ENCODE assay signal across 8 cellular contexts in the genomic region with DNA sequence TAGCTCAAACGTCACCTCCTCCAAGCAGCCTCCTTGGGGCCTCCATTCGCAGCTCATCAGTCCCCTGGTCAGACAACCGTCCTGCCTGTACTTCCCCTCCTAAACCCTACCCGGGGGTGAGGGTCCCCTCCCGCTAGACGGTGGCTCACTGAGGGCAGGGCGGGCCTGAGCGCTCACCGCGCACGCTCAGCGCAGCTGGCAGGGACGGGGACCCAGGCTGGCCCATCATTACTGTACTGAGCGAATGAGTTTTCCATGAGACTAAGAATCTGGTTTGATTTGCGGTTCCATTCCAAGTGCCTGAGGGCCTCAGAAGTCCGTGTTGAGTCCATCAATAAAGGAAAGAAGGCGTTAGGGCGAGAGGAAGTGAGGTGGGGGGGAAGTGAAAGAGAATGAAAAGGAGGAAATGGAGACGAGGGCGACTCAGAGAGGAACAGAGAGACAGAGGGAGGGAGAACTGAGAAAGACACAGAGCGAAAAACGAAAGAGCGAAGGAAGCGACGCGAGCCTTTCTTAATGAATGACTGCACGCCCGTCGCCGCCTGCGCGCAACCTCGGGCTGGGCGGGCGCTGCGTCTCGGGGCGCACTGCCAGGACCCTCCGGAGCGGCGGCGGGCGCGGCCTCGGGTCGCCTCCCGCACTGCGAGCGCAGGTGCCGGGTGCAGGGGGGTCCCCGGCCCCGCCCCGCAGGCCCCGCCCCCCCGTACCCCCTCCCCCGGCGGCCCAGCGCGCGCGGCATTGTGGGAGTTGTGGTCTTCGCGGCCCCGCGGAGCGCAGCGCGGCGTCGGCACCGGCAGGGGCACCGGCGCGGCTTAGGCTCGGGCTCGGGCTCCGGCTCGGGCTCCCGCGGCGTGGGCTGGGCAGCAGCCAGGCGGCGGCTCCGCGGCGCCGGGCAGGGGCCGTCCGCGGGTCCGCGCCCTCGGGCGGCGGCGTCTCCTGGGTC. TPM values are rescaled to one million over a fixed set of nuclear protein-coding genes. Genes with fewer than 3 reads are reported as not detected.
A peak's percentile ranks its signal among the peaks of the same experiment; 100 is the strongest.
DNase-seq lines count a peak whose midpoint lies in the region; ATAC-seq and TF ChIP-seq lines count a peak whose summit lies in the region.

A gene with protein sequence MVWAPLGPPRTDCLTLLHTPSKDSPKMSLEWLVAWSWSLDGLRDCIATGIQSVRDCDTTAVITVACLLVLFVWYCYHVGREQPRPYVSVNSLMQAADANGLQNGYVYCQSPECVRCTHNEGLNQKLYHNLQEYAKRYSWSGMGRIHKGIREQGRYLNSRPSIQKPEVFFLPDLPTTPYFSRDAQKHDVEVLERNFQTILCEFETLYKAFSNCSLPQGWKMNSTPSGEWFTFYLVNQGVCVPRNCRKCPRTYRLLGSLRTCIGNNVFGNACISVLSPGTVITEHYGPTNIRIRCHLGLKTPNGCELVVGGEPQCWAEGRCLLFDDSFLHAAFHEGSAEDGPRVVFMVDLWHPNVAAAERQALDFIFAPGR (plus strand): TSS at position 746 of the 943 bp plus-strand sequence. CDS start 4,356 bp downstream, outside the sequence.

- H3K4me3 ChIP-seq in HAP-1, result peak within 1 kb of the TSS; percentile 40
- H3K4me3 ChIP-seq in MM.1S (ENCODE audit: low read length), result peak within 1 kb of the TSS; percentile 73
- H3K4me3 ChIP-seq in psoas muscle, result peak within 1 kb of the TSS; percentile 55

- 1 to 2% (median 2%) methylated on average over 37 to 96 of the region's 96 CpGs for WGBS in psoas muscle, 3 donors

- ATAC-seq in left ventricle myocardium superior (peak; percentile 89), psoas muscle (peak; percentile 39 to 78 (median 66))

- peak within 1 kb of the TSS; percentile 60 for H3K9ac ChIP-seq in MM.1S (ENCODE audit: low read length)

- no peaks in the 10 kb centered on the region for H3K9me3 ChIP-seq in HAP-1
- no peaks in the 10 kb centered on the region for H3K9me3 ChIP-seq in MM.1S (replicated peaks; ENCODE audit: insufficient read depth, low read length)
- no peaks in the 10 kb centered on the region for H3K9me3 ChIP-seq in psoas muscle

- H3F3A ChIP-seq in MM.1S (ENCODE audit: insufficient read depth, low read length), result peaks cover 31% of the 10 kb centered on the region

- H3K36me3 ChIP-seq in HAP-1 (replicated peaks) (no peaks in the 10 kb centered on the region), MM.1S (replicated peaks; ENCODE audit: insufficient read depth, low read length) (no peaks in the 10 kb centered on the region), psoas muscle (ENCODE audit: insufficient read depth in 1 of 2, low read depth in 1 of 2) (no peaks in the 10 kb centered on the region)

- no peaks in the 10 kb centered on the region for H4K20me1 ChIP-seq in MM.1S (ENCODE audit: insufficient read depth, low read length)

- CTCF ChIA-PET in GM10248 (lab: Yijun Ruan, JAX), result interaction anchor here (1.0 kb wide), 1 partner anchor 74 kb away, joined by 3 read pairs; no protein-coding TSS in a partner anchor

- no peaks in the 10 kb centered on the region for H3K9me2 ChIP-seq in MM.1S (replicated peaks; ENCODE audit: insufficient read depth, low read length)

- H2AFZ ChIP-seq in MM.1S (ENCODE audit: low read length), result peak within 1 kb of the TSS; percentile 88

- intact Hi-C loops in left ventricle myocardium superior (cut with micrococcal nuclease), result no loop called here
- intact Hi-C loops in psoas muscle (cut with DNase I), result no loop called here

- peaks cover 3% of the 10 kb centered on the region; the same call in 1 of the 2 replicates for H3K27me3 ChIP-seq in HAP-1 (ENCODE audit: low read depth)
- H3K27me3 ChIP-seq in MM.1S (replicated peaks; ENCODE audit: insufficient read depth, low read length), result no peaks in the 10 kb centered on the region
- peaks cover 0 to 35% (median 10%) of the 10 kb centered on the region in 3 donors for H3K27me3 ChIP-seq in psoas muscle (ENCODE audit: insufficient read depth in 3 of 3, low read length in 2 of 3)

- H3K4me2 ChIP-seq in MM.1S (ENCODE audit: low read depth, low read length), result peak within 1 kb of the TSS; percentile 98

- no peaks in the 10 kb centered on the region for H3K4me1 ChIP-seq in HAP-1
- H3K4me1 ChIP-seq in MM.1S (ENCODE audit: low read length), result peaks cover 42% of the 10 kb centered on the region
- H3K4me1 ChIP-seq in psoas muscle, result peaks cover 4% of the 10 kb centered on the region

- in situ Hi-C loops in HAP-1 (cut with MboI; ENCODE audit: low sequenced_read_pairs), result no loop called here

- peaks cover 28% of the 10 kb centered on the region for H3K79me2 ChIP-seq in MM.1S (ENCODE audit: low read length)

- no peak for TF ChIP-seq CTCF in GM10248 (IDR thresholded peaks at IDR 0.05; ENCODE audit: control extremely low read depth, extremely low read depth, low read depth, missing control alignments)
- no peak for TF ChIP-seq CTCF in MM.1S (IDR thresholded peaks at IDR 0.05; ENCODE audit: low read length)
- TF ChIP-seq CTCF in psoas muscle (IDR thresholded peaks at IDR 0.05), result no peak

- H3K27ac ChIP-seq in MM.1S (ENCODE audit: low read length) (peak within 1 kb of the TSS; percentile 77), psoas muscle (peak within 1 kb of the TSS; percentile 14)

- DNase-seq in GM10248 (ENCODE audit: extremely low spot score) (peak; percentile 87), HAP-1 (ENCODE audit: low spot score in 2 of 2) (peak; percentile 63 to 75), MM.1S (peak; percentile 80), T follicular helper cell (ENCODE audit: low read depth) (peak; percentile 76), left ventricle myocardium superior (peak; percentile 77), psoas muscle (peak; percentile 63 to 69), ureter (ENCODE audit: low spot score) (peak; percentile 58)
- peak; percentile 66 for DNase-seq in activated naive CD8-positive, alpha-beta T cell treated with anti-CD3 and anti-CD28 coated beads, Interleukin-2, amount 50 U/mL, for 16 hours (ENCODE audit: low read depth, low spot score)

- POLR2A ChIA-PET in GM10248 (lab: Yijun Ruan, JAX), result interaction anchor here (0.7 kb wide), 1 partner anchor 55 kb away, joined by 3 read pairs; a partner anchor contains a TSS

RNA-seq across cellular contexts. Expression of the gene that starts here (rescaled TPM):
- total RNA-seq in left ventricle myocardium superior (0.12 TPM), psoas muscle (under 1 TPM in 3 of 4 donors, not detected in 1; 0.08 to 0.24 (median 0.20) TPM), ureter (1.4 TPM)
- under 1 TPM; 0.04 to 0.38 (median 0.07) TPM for polyA plus RNA-seq in psoas muscle

Comparison
In these comparisons a context has a peak if more than half of its experiments do, and no peak if none do; other contexts are left out.
1. Peak in every context shown above with its lines: DNase-seq, ATAC-seq, H3K4me3 ChIP-seq and H3K27ac ChIP-seq.
2. Peak in DNase-seq and ATAC-seq in left ventricle myocardium superior; RNA of the gene not detected or under 1 TPM.
3. Peak in DNase-seq, ATAC-seq, H3K4me3 ChIP-seq and H3K27ac ChIP-seq in psoas muscle; RNA of the gene not detected or under 1 TPM.